In the genomic region with DNA sequence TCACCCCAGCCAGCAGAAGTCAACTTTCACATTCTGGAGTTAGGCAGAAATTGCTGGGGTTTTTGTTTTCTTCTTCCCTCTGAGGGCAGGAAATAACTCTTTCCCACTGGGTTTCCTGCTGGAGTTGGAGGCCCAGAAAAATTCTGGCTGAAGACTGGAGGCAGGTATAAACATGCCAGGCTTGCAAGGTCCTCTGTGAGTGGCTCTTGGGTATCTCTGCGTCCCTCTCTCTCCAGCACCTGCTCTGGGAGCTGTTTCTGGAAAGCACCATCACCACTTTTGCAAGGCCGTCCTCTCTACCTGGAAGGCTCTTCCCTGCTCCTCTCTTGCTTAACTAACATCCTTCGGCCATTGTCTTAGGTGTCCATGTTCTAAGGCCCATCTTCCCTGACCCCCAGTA, we compare ENCODE assay signal across 2 cellular contexts.
TF ChIP-seq lines count a peak whose summit lies in the region.

No MANE protein-coding gene starts in this region.

TF ChIP-seq in IMR-90, 13 proteins besides CTCF, POLR2A, EP300 and RAD21:
- TF ChIP-seq MAFK (IDR thresholded peaks at IDR 0.05; ENCODE audit: low read depth, low read length), result no peak
- TF ChIP-seq CEBPB (IDR thresholded peaks at IDR 0.05; ENCODE audit: low read depth, low read length), result no peak
- TF ChIP-seq BHLHE40 (IDR thresholded peaks at IDR 0.05; ENCODE audit: low read depth, low read length), result no peak
- no peak for TF ChIP-seq ELK1 (IDR thresholded peaks at IDR 0.05; ENCODE audit: borderline replicate concordance, low read depth, low read length)
TF ChIP-seq in IMR-90: peak in this region for 0.

TF ChIP-seq in endothelial cell of umbilical vein, 7 proteins besides CTCF, POLR2A, EP300 and RAD21:
- TF ChIP-seq GATA2 (IDR thresholded peaks at IDR 0.05; ENCODE audit: insufficient read depth, insufficient read length, low read depth, low read length), result no peak
- TF ChIP-seq MYC (IDR thresholded peaks at IDR 0.05; ENCODE audit: low read depth, low read length), result no peak
- TF ChIP-seq EZH2 (IDR thresholded peaks at IDR 0.05; ENCODE audit: borderline replicate concordance, low read depth, low read length, severe bottlenecking), result no peak
- no peak for TF ChIP-seq POLR2AphosphoS5 (IDR thresholded peaks at IDR 0.05; ENCODE audit: insufficient read depth, low read depth, low read length)
